9 cellular contexts compared by ENCODE assay signal in the genomic region with DNA sequence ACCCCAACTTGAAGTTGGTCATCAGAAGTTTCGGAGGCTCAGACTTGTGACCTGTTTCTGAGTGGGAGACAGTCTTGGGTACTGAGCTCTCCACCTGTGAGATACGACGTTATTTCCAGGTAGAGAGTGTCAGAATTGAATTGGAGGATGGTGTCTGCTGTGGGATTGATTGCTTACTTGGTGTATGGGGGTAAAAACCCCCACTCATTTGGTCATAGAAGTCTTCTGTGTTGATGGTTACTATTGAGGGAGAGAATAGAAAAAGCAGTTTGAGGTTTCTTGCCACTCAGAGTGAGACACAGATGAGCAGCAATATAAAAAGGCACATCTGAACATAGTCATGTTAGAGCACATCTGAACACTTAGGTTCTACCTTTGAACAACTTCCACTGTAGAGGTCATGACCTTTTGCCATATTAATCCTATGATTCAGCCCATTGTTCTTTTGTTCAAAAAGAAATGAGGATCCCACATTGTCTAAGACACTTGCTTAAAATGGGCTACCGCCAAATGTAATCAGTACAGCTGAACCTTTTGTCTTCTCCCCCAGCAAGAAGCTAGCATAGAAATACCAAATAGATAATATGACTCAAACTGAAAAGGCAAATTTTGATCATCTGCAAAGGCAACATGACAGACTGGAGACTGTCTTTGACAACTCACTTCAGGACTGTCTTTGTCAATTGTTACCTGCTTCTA.
DNase-seq lines count a peak whose midpoint lies in the region; ATAC-seq and TF ChIP-seq lines count a peak whose summit lies in the region.
"Had no signal": no experiment of that assay in that cellular context is flagged by ENCODE, and none has a peak within 500 bp of the region (broad histone marks: within the 10 kb centered on the region; RNA-seq: fewer than 3 reads in every experiment).

No MANE protein-coding gene starts in this region.

- no peaks in the 10 kb centered on the region for H3K79me1 ChIP-seq in mesenchymal stem cell (replicated peaks; ENCODE audit: low read length, poor library complexity, severe bottlenecking)

- no peak overlapping the region for H3K27ac ChIP-seq in RWPE2 (ENCODE audit: poor library complexity, severe bottlenecking)
- H3K27ac ChIP-seq in spleen: no peak overlapping the region
- no peak overlapping the region for H3K27ac ChIP-seq in mesenchymal stem cell (ENCODE audit: low read length, poor library complexity, severe bottlenecking)

- H3K9ac ChIP-seq in mesenchymal stem cell (ENCODE audit: low read length): no peak overlapping the region

- 74 to 81% (median 76%) methylated on average over 4 of the region's 4 CpGs for WGBS in spleen, 5 donors
- 96% methylated on average over 4 of the region's 4 CpGs for WGBS in mesenchymal stem cell

- peak; percentile 21 for DNase-seq in ELR (ENCODE audit: low read depth)
- no peak for DNase-seq in RWPE2 (ENCODE audit: low spot score)
- no peak for DNase-seq in spleen
- DNase-seq in NCI-H524 (lab: John Stamatoyannopoulos, UW): no peak
- no peak for DNase-seq in mesenchymal stem cell
- no peak for DNase-seq in activated CD8-positive, alpha-beta memory T cell treated with anti-CD3 and anti-CD28 coated beads for 24 hours
- DNase-seq: CD4-positive, alpha-beta T cell had no signal

- H3K27me3 ChIP-seq in RWPE2 (ENCODE audit: insufficient read depth, poor library complexity, severe bottlenecking) (no peaks in the 10 kb centered on the region), spleen (replicated peaks in 1 of 7) (no peaks in the 10 kb centered on the region), mesenchymal stem cell (ENCODE audit: control insufficient read depth in 1 of 2, insufficient read depth in 1 of 2, low read length in 2 of 2) (peaks cover 0 to 16% of the 10 kb centered on the region in 2 experiments)

- no peaks in the 10 kb centered on the region for H3K9me3 ChIP-seq in RWPE2 (ENCODE audit: severe bottlenecking)
- H3K9me3 ChIP-seq in spleen: no peaks in the 10 kb centered on the region
- no peaks in the 10 kb centered on the region for H3K9me3 ChIP-seq in mesenchymal stem cell (ENCODE audit: control insufficient read depth, low read length)

- H3K4me3 ChIP-seq in RWPE2 (ENCODE audit: severe bottlenecking): no peak overlapping the region
- H3K4me3 ChIP-seq in spleen: no peak overlapping the region
- H3K4me3 ChIP-seq in mesenchymal stem cell (ENCODE audit: insufficient read depth in 1 of 2, low read depth in 1 of 2, low read length in 2 of 2): no peak overlapping the region

- no peak overlapping the region for H2BK5ac ChIP-seq in mesenchymal stem cell (ENCODE audit: low read depth, low read length, poor library complexity, severe bottlenecking)

- peak; percentile 48 for ATAC-seq in GM19025 (IDR thresholded peaks at IDR 0.05; ENCODE audit: low read depth, unreplicated experiment)
- ATAC-seq in HG02870 (IDR thresholded peaks at IDR 0.05; ENCODE audit: unreplicated experiment): peak; percentile 67
- ATAC-seq in RWPE2 (ENCODE audit: low read depth): peak; percentile 39; the same call in 1 of the 3 replicates

- H3K36me3 ChIP-seq in RWPE2 (ENCODE audit: low read depth) (no peaks in the 10 kb centered on the region), spleen (no peaks in the 10 kb centered on the region), mesenchymal stem cell (ENCODE audit: control insufficient read depth in 1 of 2, insufficient read depth in 2 of 2, low read depth in 1 of 2, low read length in 2 of 2) (no peaks in the 10 kb centered on the region)

- H2BK120ac ChIP-seq in mesenchymal stem cell (ENCODE audit: low read depth, low read length): no peak overlapping the region

- no peak overlapping the region for H2AFZ ChIP-seq in mesenchymal stem cell (ENCODE audit: low read depth, low read length)

- H4K8ac ChIP-seq in mesenchymal stem cell (ENCODE audit: low read length): no peak overlapping the region

- intact Hi-C loops in spleen (cut with DNase I; ENCODE audit: low total_unique reads): no loop called here

- H2BK12ac ChIP-seq in mesenchymal stem cell (ENCODE audit: low read length in 2 of 2): no peak overlapping the region

- H3K23ac ChIP-seq in mesenchymal stem cell (ENCODE audit: low read length in 2 of 2): no peak overlapping the region

- H3K4me1 ChIP-seq in RWPE2 (ENCODE audit: insufficient read depth, poor library complexity, severe bottlenecking) (peaks cover 27% of the 10 kb centered on the region), spleen (no peaks in the 10 kb centered on the region), mesenchymal stem cell (ENCODE audit: control insufficient read depth, insufficient read depth, low read depth, low read length) (peaks cover 6% of the 10 kb centered on the region)

- no peak overlapping the region for H3K4ac ChIP-seq in mesenchymal stem cell (ENCODE audit: low read depth in 1 of 2, low read length in 2 of 2)

- no peak overlapping the region for H2AK5ac ChIP-seq in mesenchymal stem cell (ENCODE audit: low read length, severe bottlenecking)

- no peak for TF ChIP-seq POLR2A in spleen (IDR thresholded peaks at IDR 0.05)

- no peak overlapping the region for H3K4me2 ChIP-seq in mesenchymal stem cell (ENCODE audit: low read length, poor library complexity, severe bottlenecking)

- TF ChIP-seq CTCF in RWPE2 (IDR thresholded peaks at IDR 0.05; ENCODE audit: poor library complexity, severe bottlenecking): no peak
- no peak for TF ChIP-seq CTCF in spleen (IDR thresholded peaks at IDR 0.05 in 8 of 11, conservative IDR thresholded peaks at IDR 0.05 in 3 of 11)

- H4K91ac ChIP-seq in mesenchymal stem cell (ENCODE audit: low read length): no peak overlapping the region

- H3K14ac ChIP-seq in mesenchymal stem cell (ENCODE audit: low read length in 2 of 2): no peak overlapping the region

- no peak overlapping the region for H3K18ac ChIP-seq in mesenchymal stem cell (ENCODE audit: low read depth in 1 of 2, low read length in 2 of 2)

- no peak overlapping the region for H2BK15ac ChIP-seq in mesenchymal stem cell (ENCODE audit: low read depth, poor library complexity, severe bottlenecking)
